26 cellular contexts compared by ENCODE assay signal in genomic region chr20:57275334-57275733, GRCh38. TPM values are rescaled to one million over a fixed set of nuclear protein-coding genes. Genes with fewer than 3 reads are reported as not detected.
A peak's percentile ranks its signal among the peaks of the same experiment; 100 is the strongest.
DNase-seq lines count a peak whose midpoint lies in the region; ATAC-seq, FAIRE-seq and TF ChIP-seq lines count a peak whose summit lies in the region.
"Had no signal": no experiment of that assay in that cellular context is flagged by ENCODE, and none has a peak within 500 bp of the region (broad histone marks: within the 10 kb centered on the region; RNA-seq: fewer than 3 reads in every experiment).

No MANE protein-coding gene starts in this region.

- H4K20me1 ChIP-seq in SK-N-SH (ENCODE audit: insufficient read depth): no peaks in the 10 kb centered on the region
- H4K20me1 ChIP-seq in PC-9 (ENCODE audit: insufficient read depth): no peaks in the 10 kb centered on the region
- H4K20me1 ChIP-seq in neural progenitor cell (ENCODE audit: low read depth): no peaks in the 10 kb centered on the region
- H4K20me1 ChIP-seq: BLaER1 had no signal

- H3K9me2 ChIP-seq in SK-N-SH (no peaks in the 10 kb centered on the region), PC-9 (ENCODE audit: insufficient read depth) (no peaks in the 10 kb centered on the region)

- H3K27me3 ChIP-seq in SK-N-SH (ENCODE audit: insufficient read depth) (no peaks in the 10 kb centered on the region), PC-9 (ENCODE audit: insufficient read depth, low read depth) (no peaks in the 10 kb centered on the region), neural progenitor cell (no peaks in the 10 kb centered on the region)
- H3K27me3 ChIP-seq: BLaER1 had no signal

- no peaks in the 10 kb centered on the region for H3K9me3 ChIP-seq in SK-N-SH
- no peaks in the 10 kb centered on the region for H3K9me3 ChIP-seq in PC-9 (ENCODE audit: insufficient read depth, low read depth)
- H3K9me3 ChIP-seq in neural progenitor cell (ENCODE audit: low read depth): no peaks in the 10 kb centered on the region
- H3K9me3 ChIP-seq: BLaER1 had no signal

- ATAC-seq in SK-N-SH treated with all-trans-retinoic acid at 6 μM for 48 hours (no peak), GM18873 (IDR thresholded peaks at IDR 0.05; ENCODE audit: low FRiP score, unreplicated experiment) (no peak)
- no peak for ATAC-seq in activated T-helper 17 cell treated with anti-CD3 and anti-CD28 coated beads, Interleukin-2, amount 50 U/mL, for 72 hours (replicated peaks)
- ATAC-seq: HepG2 had no signal

- H3F3A ChIP-seq in SK-N-SH (replicated peaks; ENCODE audit: insufficient read depth) (no peaks in the 10 kb centered on the region), PC-9 (ENCODE audit: insufficient read depth, low read depth) (no peaks in the 10 kb centered on the region), neural progenitor cell (ENCODE audit: low read depth) (no peaks in the 10 kb centered on the region)

- H3K4me1 Mint-ChIP-seq in neural progenitor cell: peaks cover 72% of the 10 kb centered on the region
- no peaks in the 10 kb centered on the region for H3K4me1 Mint-ChIP-seq in activated T-helper 17 cell treated with anti-CD3 and anti-CD28 coated beads, Interleukin-2, amount 50 U/mL, for 72 hours
- H3K4me1 Mint-ChIP-seq: CD14-positive monocyte; CD4-positive, alpha-beta memory T cell had no signal

- DNase-seq in SK-N-SH: no peak
- no peak for DNase-seq in PC-9
- no peak for DNase-seq in neural progenitor cell (ENCODE audit: low spot score)
- DNase-seq in D721Med (ENCODE audit: insufficient read length, low spot score): no peak
- DNase-seq: Calu3; CD4-positive, alpha-beta memory T cell; DMS 273 treated with DMSO at 0.1 percent for 48 hours; DMS53; DND-41; GM23248; HCEC 1CT; HFFc6; KG1 had no signal

- H3K27ac ChIP-seq in SK-N-SH (ENCODE audit: low read depth in 2 of 2, low read length in 1 of 2) (no peak overlapping the region), PC-9 (peak overlapping the region; percentile 27; the same call in 1 of the 2 replicates), neural progenitor cell (no peak overlapping the region)
- H3K27ac ChIP-seq: 22Rv1, BLaER1, GM23248 had no signal

- H3K4me3 ChIP-seq in SK-N-SH (ENCODE audit: low read depth in 2 of 2, low read length in 1 of 2) (no peak overlapping the region), PC-9 (no peak overlapping the region), neural progenitor cell (no peak overlapping the region)
- H3K4me3 ChIP-seq: BLaER1, GM23248 had no signal

- no peak overlapping the region for H3K4me3 Mint-ChIP-seq in neural progenitor cell
- no peak overlapping the region for H3K4me3 Mint-ChIP-seq in activated T-helper 17 cell treated with anti-CD3 and anti-CD28 coated beads, Interleukin-2, amount 50 U/mL, for 72 hours
- H3K4me3 Mint-ChIP-seq: CD14-positive monocyte; CD4-positive, alpha-beta memory T cell; HFFc6; IgD-negative memory B cell had no signal

- H3K4me2 ChIP-seq in SK-N-SH (no peak overlapping the region), PC-9 (no peak overlapping the region), neural progenitor cell (no peak overlapping the region)
- H3K4me2 ChIP-seq: BLaER1 had no signal

- H3K79me2 ChIP-seq in SK-N-SH (ENCODE audit: insufficient read depth) (no peaks in the 10 kb centered on the region), PC-9 (ENCODE audit: low read depth) (no peaks in the 10 kb centered on the region), neural progenitor cell (ENCODE audit: low read depth) (no peaks in the 10 kb centered on the region)

- CTCF ChIA-PET in SK-N-SH (lab: Yijun Ruan, JAX) (interaction anchor here (0.8 to 1.5 kb wide), 2 partner anchors 31 to 55 kb away, joined by 3 read pairs; partner anchors contain the start of gene SPO11), PC-9 (lab: Charles Lee) (no interaction called here)

- FAIRE-seq in D721Med (lab: Jason Lieb, UNC): no peak
- FAIRE-seq: G401.6, GM12891, H54, HepG2 had no signal

- H3K27ac Mint-ChIP-seq in neural progenitor cell: peak overlapping the region; percentile 24
- H3K27ac Mint-ChIP-seq in activated T-helper 17 cell treated with anti-CD3 and anti-CD28 coated beads, Interleukin-2, amount 50 U/mL, for 72 hours: no peak overlapping the region
- H3K27ac Mint-ChIP-seq: CD14-positive monocyte; CD4-positive, alpha-beta memory T cell; HFFc6 had no signal

- no TSS peak for BruUV-seq in PC-9 (replicated peaks; lab: Mats Ljungman, UMichigan)

- no peaks in the 10 kb centered on the region for H3K36me3 Mint-ChIP-seq in neural progenitor cell
- no peaks in the 10 kb centered on the region for H3K36me3 Mint-ChIP-seq in activated T-helper 17 cell treated with anti-CD3 and anti-CD28 coated beads, Interleukin-2, amount 50 U/mL, for 72 hours (ENCODE audit: low read depth)
- H3K36me3 Mint-ChIP-seq: CD14-positive monocyte; CD4-positive, alpha-beta memory T cell had no signal

- TF ChIP-seq CTCF in SK-N-SH (IDR thresholded peaks at IDR 0.05): no peak
- no peak for TF ChIP-seq CTCF in PC-9 (conservative IDR thresholded peaks at IDR 0.05)
- TF ChIP-seq CTCF in neural progenitor cell (IDR thresholded peaks at IDR 0.05): no peak
- TF ChIP-seq CTCF in D721Med (IDR thresholded peaks at IDR 0.05; ENCODE audit: insufficient read depth, missing control alignments): no peak

- POLR2A ChIA-PET in SK-N-SH (lab: Yijun Ruan, JAX) (no interaction called here), PC-9 (lab: Charles Lee; ENCODE audit: unreplicated experiment) (no interaction called here)

- H3K27me3 Mint-ChIP-seq in neural progenitor cell (ENCODE audit: insufficient read depth, low read depth): peaks cover 12% of the 10 kb centered on the region
- peaks cover 19% of the 10 kb centered on the region for H3K27me3 Mint-ChIP-seq in activated T-helper 17 cell treated with anti-CD3 and anti-CD28 coated beads, Interleukin-2, amount 50 U/mL, for 72 hours

- intact Hi-C loops in PC-9 (cut with micrococcal nuclease; ENCODE audit: unreplicated experiment): no loop called here

- H2AFZ ChIP-seq in SK-N-SH (ENCODE audit: low read depth) (no peak overlapping the region), PC-9 (no peak overlapping the region), neural progenitor cell (replicated peaks) (no peak overlapping the region)
- H2AFZ ChIP-seq: GM23248 had no signal

- H3K9me3 Mint-ChIP-seq in neural progenitor cell: no peaks in the 10 kb centered on the region
- H3K9me3 Mint-ChIP-seq in activated T-helper 17 cell treated with anti-CD3 and anti-CD28 coated beads, Interleukin-2, amount 50 U/mL, for 72 hours: no peaks in the 10 kb centered on the region
- H3K9me3 Mint-ChIP-seq: HFFc6 had no signal

- 62% methylated on average over 3 of the region's 3 CpGs for WGBS in SK-N-SH (ENCODE audit: low lambda C conversion rate)

- H3K9ac ChIP-seq in SK-N-SH (no peak overlapping the region), neural progenitor cell (no peak overlapping the region)
- H3K9ac ChIP-seq: BLaER1, GM23248 had no signal

- TF ChIP-seq RAD21 in SK-N-SH (IDR thresholded peaks at IDR 0.05; ENCODE audit: low read length): no peak

- H3K4me1 ChIP-seq in SK-N-SH (ENCODE audit: control insufficient read depth in 1 of 2, insufficient read depth in 2 of 2, low read depth in 1 of 2, low read length in 1 of 2) (peaks cover 0 to 8% of the 10 kb centered on the region in 2 experiments; a peak in 1 of 4 replicates), PC-9 (replicated peaks; ENCODE audit: insufficient read depth) (peaks cover 15% of the 10 kb centered on the region), neural progenitor cell (peaks cover 27% of the 10 kb centered on the region)

- no peak for TF ChIP-seq EP300 in SK-N-SH (IDR thresholded peaks at IDR 0.05; ENCODE audit: borderline replicate concordance in 1 of 2, low read depth in 1 of 2, low read length in 1 of 2)

- no peaks in the 10 kb centered on the region for H3K36me3 ChIP-seq in SK-N-SH (replicated peaks in 1 of 2; ENCODE audit: control insufficient read depth in 1 of 2, insufficient read depth in 2 of 2, low read length in 1 of 2)
- no peaks in the 10 kb centered on the region for H3K36me3 ChIP-seq in PC-9 (ENCODE audit: low read depth)
- H3K36me3 ChIP-seq in neural progenitor cell: no peaks in the 10 kb centered on the region
- H3K36me3 ChIP-seq: BLaER1 had no signal

TF ChIP-seq in SK-N-SH, 30 proteins besides CTCF, POLR2A, EP300 and RAD21:
- no peak for TF ChIP-seq JUND (IDR thresholded peaks at IDR 0.05)
- peak; percentile 10; the same call in 1 of the 2 replicates for TF ChIP-seq MEF2A (IDR thresholded peaks at IDR 0.05; ENCODE audit: borderline replicate concordance, low read depth)
TF ChIP-seq in SK-N-SH: peak in this region for 1.

RNA-seq across cellular contexts. Expression of gene BMP7, which starts 8.9 kb away (rescaled TPM):
- 0.10 TPM in 1 of 2 replicates, not detected in the other for polyA plus RNA-seq in SK-N-SH (2012; rRNA removed)
- polyA plus RNA-seq in SK-N-SH (2012; cell fraction: cytosol; rRNA removed): 0.03 and 0.12 TPM in 2 replicates
- polyA plus RNA-seq in SK-N-SH (2012; cell fraction: nucleus; rRNA removed): 0.02 and 0.40 TPM in 2 replicates
- total RNA-seq in PC-9 (2021) (0.13 and 0.60 TPM in 2 replicates), neural progenitor cell (ENCODE audit: low replicate concordance) (11.2 and 31.1 TPM in 2 replicates)
- not detected for total RNA-seq in activated T-helper 17 cell treated with anti-CD3 and anti-CD28 coated beads, Interleukin-2, amount 50 U/mL, for 72 hours
- total RNA-seq: Calu3; CD4-positive, alpha-beta memory T cell; GM23248; HepG2; HFFc6 had no signal
- polyA plus RNA-seq: AG04450; CD14-positive monocyte; CD4-positive, alpha-beta memory T cell; GM23248; HepG2; IgD-negative memory B cell had no signal

RNA-seq across cellular contexts. Expression of gene SPO11, which starts 54.3 kb away (rescaled TPM):
- polyA plus RNA-seq in SK-N-SH (2012; rRNA removed): not detected in 2 replicates
- polyA plus RNA-seq in SK-N-SH (2012; cell fraction: cytosol; rRNA removed): not detected in 2 replicates
- polyA plus RNA-seq in SK-N-SH (2012; cell fraction: nucleus; rRNA removed): not detected in 2 replicates
- total RNA-seq in PC-9 (2021): not detected in 2 replicates
- total RNA-seq in neural progenitor cell (ENCODE audit: low replicate concordance): not detected in 2 replicates
- total RNA-seq in activated T-helper 17 cell treated with anti-CD3 and anti-CD28 coated beads, Interleukin-2, amount 50 U/mL, for 72 hours: not detected
- total RNA-seq: A673; Calu3; CD4-positive, alpha-beta memory T cell; GM23248; HepG2; HFFc6 had no signal
- polyA plus RNA-seq: AG04450; CD14-positive monocyte; CD4-positive, alpha-beta memory T cell; GM23248; HepG2; IgD-negative memory B cell had no signal
